In genomic region chr13:97491452-97491851, GRCh38 we compare ENCODE assay signal across 1 cellular context.
TF ChIP-seq lines count a peak whose summit lies in the region.

No MANE protein-coding gene starts in this region.

TF ChIP-seq in HepG2, 621 proteins besides CTCF, POLR2A, EP300 and RAD21 (continued from another document and continues in another):
- TF ChIP-seq, protein P1, sequence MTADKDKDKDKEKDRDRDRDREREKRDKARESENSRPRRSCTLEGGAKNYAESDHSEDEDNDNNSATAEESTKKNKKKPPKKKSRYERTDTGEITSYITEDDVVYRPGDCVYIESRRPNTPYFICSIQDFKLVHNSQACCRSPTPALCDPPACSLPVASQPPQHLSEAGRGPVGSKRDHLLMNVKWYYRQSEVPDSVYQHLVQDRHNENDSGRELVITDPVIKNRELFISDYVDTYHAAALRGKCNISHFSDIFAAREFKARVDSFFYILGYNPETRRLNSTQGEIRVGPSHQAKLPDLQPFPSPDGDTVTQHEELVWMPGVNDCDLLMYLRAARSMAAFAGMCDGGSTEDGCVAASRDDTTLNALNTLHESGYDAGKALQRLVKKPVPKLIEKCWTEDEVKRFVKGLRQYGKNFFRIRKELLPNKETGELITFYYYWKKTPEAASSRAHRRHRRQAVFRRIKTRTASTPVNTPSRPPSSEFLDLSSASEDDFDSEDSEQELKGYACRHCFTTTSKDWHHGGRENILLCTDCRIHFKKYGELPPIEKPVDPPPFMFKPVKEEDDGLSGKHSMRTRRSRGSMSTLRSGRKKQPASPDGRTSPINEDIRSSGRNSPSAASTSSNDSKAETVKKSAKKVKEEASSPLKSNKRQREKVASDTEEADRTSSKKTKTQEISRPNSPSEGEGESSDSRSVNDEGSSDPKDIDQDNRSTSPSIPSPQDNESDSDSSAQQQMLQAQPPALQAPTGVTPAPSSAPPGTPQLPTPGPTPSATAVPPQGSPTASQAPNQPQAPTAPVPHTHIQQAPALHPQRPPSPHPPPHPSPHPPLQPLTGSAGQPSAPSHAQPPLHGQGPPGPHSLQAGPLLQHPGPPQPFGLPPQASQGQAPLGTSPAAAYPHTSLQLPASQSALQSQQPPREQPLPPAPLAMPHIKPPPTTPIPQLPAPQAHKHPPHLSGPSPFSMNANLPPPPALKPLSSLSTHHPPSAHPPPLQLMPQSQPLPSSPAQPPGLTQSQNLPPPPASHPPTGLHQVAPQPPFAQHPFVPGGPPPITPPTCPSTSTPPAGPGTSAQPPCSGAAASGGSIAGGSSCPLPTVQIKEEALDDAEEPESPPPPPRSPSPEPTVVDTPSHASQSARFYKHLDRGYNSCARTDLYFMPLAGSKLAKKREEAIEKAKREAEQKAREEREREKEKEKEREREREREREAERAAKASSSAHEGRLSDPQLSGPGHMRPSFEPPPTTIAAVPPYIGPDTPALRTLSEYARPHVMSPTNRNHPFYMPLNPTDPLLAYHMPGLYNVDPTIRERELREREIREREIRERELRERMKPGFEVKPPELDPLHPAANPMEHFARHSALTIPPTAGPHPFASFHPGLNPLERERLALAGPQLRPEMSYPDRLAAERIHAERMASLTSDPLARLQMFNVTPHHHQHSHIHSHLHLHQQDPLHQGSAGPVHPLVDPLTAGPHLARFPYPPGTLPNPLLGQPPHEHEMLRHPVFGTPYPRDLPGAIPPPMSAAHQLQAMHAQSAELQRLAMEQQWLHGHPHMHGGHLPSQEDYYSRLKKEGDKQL (CRISPR knock-in tag; IDR thresholded peaks at IDR 0.05; ENCODE audit: low read depth), result peak; percentile 77
- TF ChIP-seq ZNF761 (CRISPR knock-in tag; conservative IDR thresholded peaks at IDR 0.05) (0 out of 2 replicates have a peak, but pooled peaks have one; percentile 34), CEBPG (CRISPR knock-in tag; IDR thresholded peaks at IDR 0.05) (peak; percentile 49; the same call in 1 of the 2 replicates), TBL1XR1 (IDR thresholded peaks at IDR 0.05; ENCODE audit: borderline replicate concordance, low read length, partially characterized antibody) (peak; percentile 96), ZNF589 (CRISPR knock-in tag; conservative IDR thresholded peaks at IDR 0.05) (no peak), TGIF2 (CRISPR knock-in tag; IDR thresholded peaks at IDR 0.05) (peak; percentile 69; the same call in 1 of the 2 replicates), HDAC2 (CRISPR knock-in tag; IDR thresholded peaks at IDR 0.05) (peak; percentile 81; the same call in 1 of the 2 replicates), SMAD9 (CRISPR knock-in tag; IDR thresholded peaks at IDR 0.05) (no peak), ZNF329 (CRISPR knock-in tag; IDR thresholded peaks at IDR 0.05; ENCODE audit: low read depth) (0 out of 2 replicates have a peak, but pooled peaks have one; percentile 47), ZNF503 (CRISPR knock-in tag; IDR thresholded peaks at IDR 0.05) (peak; percentile 91), ZNF460 (CRISPR knock-in tag; IDR thresholded peaks at IDR 0.05; ENCODE audit: borderline replicate concordance) (no peak), SKI (IDR thresholded peaks at IDR 0.05; ENCODE audit: partially characterized antibody) (peak; percentile 96), ZNF615 (CRISPR knock-in tag; IDR thresholded peaks at IDR 0.05; ENCODE audit: borderline replicate concordance) (no peak), GABPA (IDR thresholded peaks at IDR 0.05; ENCODE audit: low read depth, low read length) (no peak), GABPA (CRISPR knock-in tag; IDR thresholded peaks at IDR 0.05; ENCODE audit: low read depth) (peak; percentile 29; the same call in 1 of the 2 replicates), RXRB (CRISPR knock-in tag; IDR thresholded peaks at IDR 0.05; ENCODE audit: borderline replicate concordance) (peak; percentile 96), IKZF5 (CRISPR knock-in tag; IDR thresholded peaks at IDR 0.05) (peak; percentile 65; the same call in 1 of the 2 replicates), ZNF136 (CRISPR knock-in tag; IDR thresholded peaks at IDR 0.05; ENCODE audit: low read depth) (no peak), NKX3-1 (CRISPR knock-in tag; IDR thresholded peaks at IDR 0.05) (peak; percentile 71; the same call in 1 of the 2 replicates), TCF7 (IDR thresholded peaks at IDR 0.05; ENCODE audit: low read depth) (peak; percentile 75), MAFG (CRISPR knock-in tag; IDR thresholded peaks at IDR 0.05) (no peak), HNF4G (IDR thresholded peaks at IDR 0.05; ENCODE audit: borderline replicate concordance, low read depth, low read length) (peak; percentile 59; the same call in 1 of the 2 replicates), HNF4G (CRISPR knock-in tag; IDR thresholded peaks at IDR 0.05; ENCODE audit: borderline replicate concordance, low read depth) (peak; percentile 38; the same call in 1 of the 2 replicates), MEIS1 (CRISPR knock-in tag; IDR thresholded peaks at IDR 0.05; ENCODE audit: borderline replicate concordance) (peak; percentile 79; the same call in 1 of the 2 replicates), ZNF879 (CRISPR knock-in tag; IDR thresholded peaks at IDR 0.05) (no peak), ZNF614 (CRISPR knock-in tag; IDR thresholded peaks at IDR 0.05; ENCODE audit: borderline replicate concordance) (peak; percentile 84), ZBTB3 (CRISPR knock-in tag; IDR thresholded peaks at IDR 0.05; ENCODE audit: borderline replicate concordance, low read depth) (0 out of 2 replicates have a peak, but pooled peaks have one; percentile 29), NCOR1 (IDR thresholded peaks at IDR 0.05; ENCODE audit: borderline replicate concordance, low read length) (peak; percentile 69; the same call in 1 of the 2 replicates), NFIB (CRISPR knock-in tag; IDR thresholded peaks at IDR 0.05; ENCODE audit: borderline replicate concordance) (no peak), SPEN (CRISPR knock-in tag; IDR thresholded peaks at IDR 0.05; ENCODE audit: low read depth) (peak; percentile 31; the same call in 1 of the 2 replicates), ZNF766 (CRISPR knock-in tag; IDR thresholded peaks at IDR 0.05; ENCODE audit: borderline replicate concordance) (0 out of 2 replicates have a peak, but pooled peaks have one; percentile 62), KDM6A (CRISPR knock-in tag; IDR thresholded peaks at IDR 0.05; ENCODE audit: low read depth) (peak; percentile 77), SMAD3 (CRISPR knock-in tag; IDR thresholded peaks at IDR 0.05) (peak; percentile 73; the same call in 1 of the 2 replicates), ZMYM2 (CRISPR knock-in tag; IDR thresholded peaks at IDR 0.05) (0 out of 2 replicates have a peak, but pooled peaks have one; percentile 43), CBFB (CRISPR knock-in tag; IDR thresholded peaks at IDR 0.05) (0 out of 2 replicates have a peak, but pooled peaks have one; percentile 36), POGZ (CRISPR knock-in tag; IDR thresholded peaks at IDR 0.05) (peak; percentile 89), NR2F6 (IDR thresholded peaks at IDR 0.05) (peak; percentile 97), NR2F6 (CRISPR knock-in tag; IDR thresholded peaks at IDR 0.05) (peak; percentile 98), FOXP1 (IDR thresholded peaks at IDR 0.05) (peak; percentile 55; the same call in 1 of the 2 replicates), FOXP1 (CRISPR knock-in tag; IDR thresholded peaks at IDR 0.05) (peak; percentile 96), PHF5A (CRISPR knock-in tag; IDR thresholded peaks at IDR 0.05; ENCODE audit: low read depth, unreplicated experiment) (peak; percentile 31), ISL2 (CRISPR knock-in tag; IDR thresholded peaks at IDR 0.05) (peak; percentile 87), SOX5 (CRISPR knock-in tag; IDR thresholded peaks at IDR 0.05; ENCODE audit: borderline replicate concordance) (peak; percentile 91; the same call in 1 of the 2 replicates), SAP130 (CRISPR knock-in tag; IDR thresholded peaks at IDR 0.05; ENCODE audit: low read depth) (peak; percentile 78)
- TF ChIP-seq, protein P2, sequence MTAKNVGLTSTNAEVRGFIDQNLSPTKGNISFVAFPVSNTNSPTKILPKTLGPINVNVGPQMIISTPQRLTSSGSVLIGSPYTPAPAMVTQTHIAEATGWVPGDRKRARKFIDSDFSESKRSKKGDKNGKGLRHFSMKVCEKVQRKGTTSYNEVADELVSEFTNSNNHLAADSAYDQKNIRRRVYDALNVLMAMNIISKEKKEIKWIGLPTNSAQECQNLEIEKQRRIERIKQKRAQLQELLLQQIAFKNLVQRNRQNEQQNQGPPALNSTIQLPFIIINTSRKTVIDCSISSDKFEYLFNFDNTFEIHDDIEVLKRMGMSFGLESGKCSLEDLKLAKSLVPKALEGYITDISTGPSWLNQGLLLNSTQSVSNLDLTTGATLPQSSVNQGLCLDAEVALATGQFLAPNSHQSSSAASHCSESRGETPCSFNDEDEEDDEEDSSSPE (CRISPR knock-in tag; IDR thresholded peaks at IDR 0.05), result peak; percentile 34; the same call in 1 of the 2 replicates
- TF ChIP-seq, protein P3, sequence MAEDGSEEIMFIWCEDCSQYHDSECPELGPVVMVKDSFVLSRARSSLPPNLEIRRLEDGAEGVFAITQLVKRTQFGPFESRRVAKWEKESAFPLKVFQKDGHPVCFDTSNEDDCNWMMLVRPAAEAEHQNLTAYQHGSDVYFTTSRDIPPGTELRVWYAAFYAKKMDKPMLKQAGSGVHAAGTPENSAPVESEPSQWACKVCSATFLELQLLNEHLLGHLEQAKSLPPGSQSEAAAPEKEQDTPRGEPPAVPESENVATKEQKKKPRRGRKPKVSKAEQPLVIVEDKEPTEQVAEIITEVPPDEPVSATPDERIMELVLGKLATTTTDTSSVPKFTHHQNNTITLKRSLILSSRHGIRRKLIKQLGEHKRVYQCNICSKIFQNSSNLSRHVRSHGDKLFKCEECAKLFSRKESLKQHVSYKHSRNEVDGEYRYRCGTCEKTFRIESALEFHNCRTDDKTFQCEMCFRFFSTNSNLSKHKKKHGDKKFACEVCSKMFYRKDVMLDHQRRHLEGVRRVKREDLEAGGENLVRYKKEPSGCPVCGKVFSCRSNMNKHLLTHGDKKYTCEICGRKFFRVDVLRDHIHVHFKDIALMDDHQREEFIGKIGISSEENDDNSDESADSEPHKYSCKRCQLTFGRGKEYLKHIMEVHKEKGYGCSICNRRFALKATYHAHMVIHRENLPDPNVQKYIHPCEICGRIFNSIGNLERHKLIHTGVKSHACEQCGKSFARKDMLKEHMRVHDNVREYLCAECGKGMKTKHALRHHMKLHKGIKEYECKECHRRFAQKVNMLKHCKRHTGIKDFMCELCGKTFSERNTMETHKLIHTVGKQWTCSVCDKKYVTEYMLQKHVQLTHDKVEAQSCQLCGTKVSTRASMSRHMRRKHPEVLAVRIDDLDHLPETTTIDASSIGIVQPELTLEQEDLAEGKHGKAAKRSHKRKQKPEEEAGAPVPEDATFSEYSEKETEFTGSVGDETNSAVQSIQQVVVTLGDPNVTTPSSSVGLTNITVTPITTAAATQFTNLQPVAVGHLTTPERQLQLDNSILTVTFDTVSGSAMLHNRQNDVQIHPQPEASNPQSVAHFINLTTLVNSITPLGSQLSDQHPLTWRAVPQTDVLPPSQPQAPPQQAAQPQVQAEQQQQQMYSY (CRISPR knock-in tag; IDR thresholded peaks at IDR 0.05), result 0 out of 2 replicates have a peak, but pooled peaks have one; percentile 22
- TF ChIP-seq, protein P4, sequence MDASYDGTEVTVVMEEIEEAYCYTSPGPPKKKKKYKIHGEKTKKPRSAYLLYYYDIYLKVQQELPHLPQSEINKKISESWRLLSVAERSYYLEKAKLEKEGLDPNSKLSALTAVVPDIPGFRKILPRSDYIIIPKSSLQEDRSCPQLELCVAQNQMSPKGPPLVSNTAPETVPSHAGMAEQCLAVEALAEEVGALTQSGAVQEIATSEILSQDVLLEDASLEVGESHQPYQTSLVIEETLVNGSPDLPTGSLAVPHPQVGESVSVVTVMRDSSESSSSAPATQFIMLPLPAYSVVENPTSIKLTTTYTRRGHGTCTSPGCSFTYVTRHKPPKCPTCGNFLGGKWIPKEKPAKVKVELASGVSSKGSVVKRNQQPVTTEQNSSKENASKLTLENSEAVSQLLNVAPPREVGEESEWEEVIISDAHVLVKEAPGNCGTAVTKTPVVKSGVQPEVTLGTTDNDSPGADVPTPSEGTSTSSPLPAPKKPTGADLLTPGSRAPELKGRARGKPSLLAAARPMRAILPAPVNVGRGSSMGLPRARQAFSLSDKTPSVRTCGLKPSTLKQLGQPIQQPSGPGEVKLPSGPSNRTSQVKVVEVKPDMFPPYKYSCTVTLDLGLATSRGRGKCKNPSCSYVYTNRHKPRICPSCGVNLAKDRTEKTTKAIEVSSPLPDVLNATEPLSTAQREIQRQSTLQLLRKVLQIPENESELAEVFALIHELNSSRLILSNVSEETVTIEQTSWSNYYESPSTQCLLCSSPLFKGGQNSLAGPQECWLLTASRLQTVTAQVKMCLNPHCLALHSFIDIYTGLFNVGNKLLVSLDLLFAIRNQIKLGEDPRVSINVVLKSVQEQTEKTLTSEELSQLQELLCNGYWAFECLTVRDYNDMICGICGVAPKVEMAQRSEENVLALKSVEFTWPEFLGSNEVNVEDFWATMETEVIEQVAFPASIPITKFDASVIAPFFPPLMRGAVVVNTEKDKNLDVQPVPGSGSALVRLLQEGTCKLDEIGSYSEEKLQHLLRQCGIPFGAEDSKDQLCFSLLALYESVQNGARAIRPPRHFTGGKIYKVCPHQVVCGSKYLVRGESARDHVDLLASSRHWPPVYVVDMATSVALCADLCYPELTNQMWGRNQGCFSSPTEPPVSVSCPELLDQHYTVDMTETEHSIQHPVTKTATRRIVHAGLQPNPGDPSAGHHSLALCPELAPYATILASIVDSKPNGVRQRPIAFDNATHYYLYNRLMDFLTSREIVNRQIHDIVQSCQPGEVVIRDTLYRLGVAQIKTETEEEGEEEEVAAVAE (CRISPR knock-in tag; IDR thresholded peaks at IDR 0.05; ENCODE audit: borderline replicate concordance), result peak; percentile 49; the same call in 1 of the 2 replicates
